In the genomic region with DNA sequence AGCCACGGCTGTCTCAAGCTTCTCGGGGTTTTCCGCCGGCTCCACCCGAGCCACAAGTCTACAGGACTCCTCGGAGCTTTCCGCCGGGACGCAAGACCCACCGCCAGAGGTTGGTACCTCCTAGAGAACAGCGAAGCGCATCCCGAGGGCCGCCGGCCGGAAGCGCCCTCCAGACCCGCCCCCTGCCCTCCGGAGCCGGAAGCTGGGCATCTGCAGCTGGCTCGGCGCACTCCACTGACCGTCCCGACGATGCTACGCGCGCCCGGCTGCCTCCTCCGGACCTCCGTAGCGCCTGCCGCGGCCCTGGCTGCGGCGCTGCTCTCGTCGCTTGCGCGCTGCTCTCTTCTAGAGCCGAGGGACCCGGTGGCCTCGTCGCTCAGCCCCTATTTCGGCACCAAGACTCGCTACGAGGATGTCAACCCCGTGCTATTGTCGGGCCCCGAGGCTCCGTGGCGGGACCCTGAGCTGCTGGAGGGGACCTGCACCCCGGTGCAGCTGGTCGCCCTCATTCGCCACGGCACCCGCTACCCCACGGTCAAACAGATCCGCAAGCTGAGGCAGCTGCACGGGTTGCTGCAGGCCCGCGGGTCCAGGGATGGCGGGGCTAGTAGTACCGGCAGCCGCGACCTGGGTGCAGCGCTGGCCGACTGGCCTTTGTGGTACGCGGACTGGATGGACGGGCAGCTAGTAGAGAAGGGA, we compare ENCODE assay signal across 8 cellular contexts. TPM values are rescaled to one million over a fixed set of nuclear protein-coding genes. Genes with fewer than 3 reads are reported as not detected.
DNase-seq lines count a peak whose midpoint lies in the region; ATAC-seq and TF ChIP-seq lines count a peak whose summit lies in the region.

A gene with protein sequence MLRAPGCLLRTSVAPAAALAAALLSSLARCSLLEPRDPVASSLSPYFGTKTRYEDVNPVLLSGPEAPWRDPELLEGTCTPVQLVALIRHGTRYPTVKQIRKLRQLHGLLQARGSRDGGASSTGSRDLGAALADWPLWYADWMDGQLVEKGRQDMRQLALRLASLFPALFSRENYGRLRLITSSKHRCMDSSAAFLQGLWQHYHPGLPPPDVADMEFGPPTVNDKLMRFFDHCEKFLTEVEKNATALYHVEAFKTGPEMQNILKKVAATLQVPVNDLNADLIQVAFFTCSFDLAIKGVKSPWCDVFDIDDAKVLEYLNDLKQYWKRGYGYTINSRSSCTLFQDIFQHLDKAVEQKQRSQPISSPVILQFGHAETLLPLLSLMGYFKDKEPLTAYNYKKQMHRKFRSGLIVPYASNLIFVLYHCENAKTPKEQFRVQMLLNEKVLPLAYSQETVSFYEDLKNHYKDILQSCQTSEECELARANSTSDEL (plus strand): TSS at position 227 of the 699 bp plus-strand sequence. CDS start 23 bp downstream, at position 250.

- intact Hi-C loops in ascending aorta (cut with DNase I) (no loop called here), right cardiac atrium (cut with DNase I) (no loop called here), aorta (cut with DNase I) (no loop called here)

- peaks cover 19% of the 10 kb centered on the region for H3K4me1 Mint-ChIP-seq in T-helper 2 cell treated with Interferon-gamma antibody and Interleukin-4, amounts not matched to agents 5 μg/mL and 100 μg/mL, for 36 hours (ENCODE audit: low read depth)

- ATAC-seq in HG02623 (IDR thresholded peaks at IDR 0.05; ENCODE audit: unreplicated experiment) (peak; percentile 82), right cardiac atrium (peak; percentile 99), aorta (ENCODE audit: low FRiP score) (peak; percentile 98)

- H3K4me3 Mint-ChIP-seq in T-helper 2 cell treated with Interferon-gamma antibody and Interleukin-4, amounts not matched to agents 5 μg/mL and 100 μg/mL, for 36 hours = peak within 1 kb of the TSS; percentile 85

- DNase-seq in GM13977 (ENCODE audit: low spot score) = peak; percentile 88
- peak; percentile 63 for DNase-seq in NCI-H1092 treated with DMSO at 0.1 percent for 48 hours (lab: John Stamatoyannopoulos, UW)
- DNase-seq in T-helper 2 cell treated with Interferon-gamma antibody and Interleukin-4, amounts not matched to agents 5 μg/mL and 100 μg/mL, for 36 hours (ENCODE audit: low spot score) = peak; percentile 90
- DNase-seq in ascending aorta (ENCODE audit: low spot score in 2 of 2) = peak; percentile 9 to 86
- peak; percentile 86 to 93 (median 93) for DNase-seq in right cardiac atrium
- DNase-seq in pulmonary artery endothelial cell (ENCODE audit: low read depth, low spot score) = peak; percentile 11
- peak; percentile 90 to 94 for DNase-seq in aorta

- H3K4me3 ChIP-seq in ascending aorta = peak within 1 kb of the TSS; percentile 78 to 89
- peak within 1 kb of the TSS; percentile 44 for H3K4me3 ChIP-seq in right cardiac atrium (ENCODE audit: low read length)
- H3K4me3 ChIP-seq in aorta (ENCODE audit: low read length in 2 of 2) = peak within 1 kb of the TSS; percentile 55 to 87

- WGBS in right cardiac atrium = under 1% methylated on average over 71 of the region's 71 CpGs
- 0% methylated on average over 69 to 71 of the region's 71 CpGs for WGBS in aorta, 2 donors

- H3K27me3 ChIP-seq in ascending aorta (no peaks in the 10 kb centered on the region), right cardiac atrium (ENCODE audit: control insufficient read depth, insufficient read depth) (no peaks in the 10 kb centered on the region), aorta (ENCODE audit: control insufficient read depth in 1 of 2, insufficient read depth in 2 of 2, low read length in 1 of 2) (no peaks in the 10 kb centered on the region)

- H3K36me3 Mint-ChIP-seq in T-helper 2 cell treated with Interferon-gamma antibody and Interleukin-4, amounts not matched to agents 5 μg/mL and 100 μg/mL, for 36 hours (ENCODE audit: low read depth) = peaks cover 5% of the 10 kb centered on the region

- peak within 1 kb of the TSS; percentile 73 for H3K27ac Mint-ChIP-seq in T-helper 2 cell treated with Interferon-gamma antibody and Interleukin-4, amounts not matched to agents 5 μg/mL and 100 μg/mL, for 36 hours

- TF ChIP-seq CTCF in GM13977 (IDR thresholded peaks at IDR 0.05; ENCODE audit: extremely low read depth, insufficient read depth, missing control alignments) (no peak), ascending aorta (IDR thresholded peaks at IDR 0.05) (peak in 1 of 3 experiments; percentile 6)

- H3K4me1 ChIP-seq in ascending aorta = peaks cover 7 to 15% of the 10 kb centered on the region in 2 donors
- H3K4me1 ChIP-seq in right cardiac atrium (ENCODE audit: control insufficient read depth, insufficient read depth, low read length) = no peaks in the 10 kb centered on the region
- H3K4me1 ChIP-seq in aorta (ENCODE audit: control insufficient read depth in 1 of 2, insufficient read depth in 2 of 2, low read length in 2 of 2) = peaks cover 0 to 1% of the 10 kb centered on the region in 2 donors

- in situ Hi-C loops in GM13977 (cut with MboI; ENCODE audit: low pct_unique_long_range_greater_than_20kb, low sequenced_read_pairs, unreplicated experiment) = no loop called here

- H3K27me3 Mint-ChIP-seq in T-helper 2 cell treated with Interferon-gamma antibody and Interleukin-4, amounts not matched to agents 5 μg/mL and 100 μg/mL, for 36 hours (ENCODE audit: low read depth) = peaks cover 8% of the 10 kb centered on the region

- H3K36me3 ChIP-seq in ascending aorta = no peaks in the 10 kb centered on the region
- H3K36me3 ChIP-seq in aorta (ENCODE audit: control insufficient read depth in 1 of 2, insufficient read depth in 2 of 2, low read length in 1 of 2) = no peaks in the 10 kb centered on the region

- no peaks in the 10 kb centered on the region for H3K9me3 ChIP-seq in ascending aorta
- no peaks in the 10 kb centered on the region for H3K9me3 ChIP-seq in right cardiac atrium (ENCODE audit: control insufficient read depth, low read length)
- H3K9me3 ChIP-seq in aorta (ENCODE audit: control insufficient read depth, low read length) = no peaks in the 10 kb centered on the region

- H3K27ac ChIP-seq in ascending aorta (peak within 1 kb of the TSS; percentile 89 to 92), right cardiac atrium (ENCODE audit: low read length) (peak within 1 kb of the TSS; percentile 73), aorta (ENCODE audit: low read depth in 1 of 2, low read length in 2 of 2) (peak within 1 kb of the TSS; percentile 24 to 57)

- H3K9me3 Mint-ChIP-seq in T-helper 2 cell treated with Interferon-gamma antibody and Interleukin-4, amounts not matched to agents 5 μg/mL and 100 μg/mL, for 36 hours = no peaks in the 10 kb centered on the region

RNA-seq across cellular contexts. Expression of the gene that starts here (rescaled TPM):
- total RNA-seq in ascending aorta = 14.3 TPM
- total RNA-seq in right cardiac atrium = 1 to 10 TPM; 6.7 to 8.1 (median 6.9) TPM
- 6.0 TPM for polyA plus RNA-seq in right cardiac atrium
- total RNA-seq in pulmonary artery endothelial cell = 26.3 and 36.2 TPM in 2 replicates
- total RNA-seq in aorta = 10 to 100 TPM; 10.2 to 10.3 TPM
- polyA plus RNA-seq in aorta = 1 to 10 TPM; 4.0 to 7.0 TPM

Comparison
In these comparisons a context has a peak if more than half of its experiments do, and no peak if none do; other contexts are left out.
1. Peak in every context shown above with its lines: DNase-seq, ATAC-seq, H3K4me3 ChIP-seq and H3K27ac ChIP-seq.
2. DNase-seq: peak in every context shown above with its lines; median percentile 93 in right cardiac atrium; 92 in aorta; 90 in T-helper 2 cell treated with Interferon-gamma antibody and Interleukin-4, amounts not matched to agents 5 μg/mL and 100 μg/mL, for 36 hours; 88 in GM13977; 63 in NCI-H1092 treated with DMSO at 0.1 percent for 48 hours; 48 in ascending aorta; 11 in pulmonary artery endothelial cell.
3. H3K27ac ChIP-seq: peak in every context shown above with its lines; median percentile 90 in ascending aorta; 73 in right cardiac atrium; 40 in aorta.